In genomic region chr22:33579448-33580093, GRCh38 we compare ENCODE assay signal across 8 cellular contexts.
DNase-seq lines count a peak whose midpoint lies in the region; ATAC-seq, FAIRE-seq and TF ChIP-seq lines count a peak whose summit lies in the region.

No MANE protein-coding gene starts in this region.

- no peak overlapping the region for H2AFZ ChIP-seq in H1 (ENCODE audit: low read length)

- H3K27ac ChIP-seq in H1 (ENCODE audit: low read depth, low read length) (no peak overlapping the region), testis (no peak overlapping the region)

- DNase-seq in SHP77 (lab: John Stamatoyannopoulos, UW), result peak; percentile 49 to 51
- DNase-seq in SHP77 treated with DMSO at 0.1 percent for 48 hours (lab: John Stamatoyannopoulos, UW), result no peak
- DNase-seq in HT-29 (ENCODE audit: low spot score), result peak; percentile 71
- DNase-seq in T-helper 17 cell, result peak in 1 of 3 donors; percentile 25
- peak; percentile 53 to 94 for DNase-seq in H1 (ENCODE audit: low read depth in 1 of 2, low spot score in 2 of 2)
- peak; percentile 7 to 69 for DNase-seq in lung microvascular endothelial cell (ENCODE audit: low read depth in 2 of 2)
- DNase-seq in testis, result peak; percentile 74
- no peak for DNase-seq in cortex of kidney (lab: John Stamatoyannopoulos, UW)

- H3K4me1 Mint-ChIP-seq in T-helper 17 cell, result no peaks in the 10 kb centered on the region

- peak; percentile 96 for FAIRE-seq in H1 (lab: Jason Lieb, UNC)

- H3K56ac ChIP-seq in H1 (replicated peaks; ENCODE audit: insufficient read length, low read depth, low read length), result no peak overlapping the region

- H3K9ac ChIP-seq in H1 (replicated peaks in 1 of 4; ENCODE audit: extremely low read depth in 1 of 4, low read depth in 3 of 4, low read length in 3 of 4), result no peak overlapping the region

- H3K27me3 Mint-ChIP-seq in T-helper 17 cell, result no peaks in the 10 kb centered on the region

- POLR2A ChIA-PET in H1 (lab: Charles Lee; ENCODE audit: partially characterized antibody), result no interaction called here

- no peak overlapping the region for H4K91ac ChIP-seq in H1 (replicated peaks; ENCODE audit: insufficient read length, low read length)

- no peak overlapping the region for H3K4ac ChIP-seq in H1 (replicated peaks; ENCODE audit: insufficient read length, low read depth, low read length)

- WGBS in H1 (ENCODE audit: extremely low coverage in 1 of 2, insufficient coverage in 1 of 2, insufficient read length in 1 of 2, insufficient replicate concordance in 2 of 2, low coverage in 1 of 2, low lambda C conversion rate in 2 of 2, missing lambda C conversion rate in 1 of 2), 2 experiments, result 71% methylated on average over 8 of the region's 8 CpGs; no CpG with 5 or more reads in 1 of the 2 experiments
- WGBS in testis, 2 donors, result 57 to 66% methylated on average over 8 of the region's 8 CpGs

- H3K79me2 ChIP-seq in H1 (ENCODE audit: control insufficient read depth in 1 of 2, insufficient read depth in 2 of 2, low read length in 2 of 2), result peaks cover 0 to 6% of the 10 kb centered on the region in 2 experiments; a peak in 1 of 4 replicates

- no peaks in the 10 kb centered on the region for H3K36me3 ChIP-seq in H1 (ENCODE audit: control insufficient read depth in 2 of 4, insufficient read depth in 4 of 4, low read length in 3 of 4)
- no peaks in the 10 kb centered on the region for H3K36me3 ChIP-seq in testis (ENCODE audit: low read depth, missing control alignments)

- H3K23ac ChIP-seq in H1 (ENCODE audit: insufficient read length), result no peak overlapping the region

- H3K4me3 ChIP-seq in H1 (ENCODE audit: extremely low read depth in 1 of 4, insufficient read depth in 2 of 4, low read depth in 3 of 4, low read length in 4 of 4), result no peak overlapping the region
- H3K4me3 ChIP-seq in testis, result no peak overlapping the region

- no peak overlapping the region for H2BK15ac ChIP-seq in H1 (ENCODE audit: low read length)

- H3K27me3 ChIP-seq in H1 (replicated peaks in 1 of 4; ENCODE audit: control insufficient read depth in 3 of 4, extremely low read depth in 1 of 4, insufficient read depth in 3 of 4, low read length in 3 of 4) (no peaks in the 10 kb centered on the region), testis (no peaks in the 10 kb centered on the region)

- TF ChIP-seq CTCF in H1 (IDR thresholded peaks at IDR 0.05; ENCODE audit: control extremely low read depth in 1 of 3, insufficient read depth in 1 of 3, low read depth in 1 of 3, low read length in 3 of 3) (peak; percentile 54 to 97 (median 94)), testis (IDR thresholded peaks at IDR 0.05) (peak; percentile 73 to 92 (median 81))

- intact Hi-C loops in testis (cut with DNase I; ENCODE audit: low total_unique reads), result no loop called here

- H3K4me2 ChIP-seq in H1 (ENCODE audit: insufficient read depth in 1 of 2, low read depth in 2 of 2, low read length in 2 of 2), result no peak overlapping the region

- H2AK5ac ChIP-seq in H1 (ENCODE audit: low read depth, low read length), result no peak overlapping the region; the same call in 1 of the 2 replicates

- H4K8ac ChIP-seq in H1 (ENCODE audit: extremely low read depth, insufficient read depth, low read length), result no peak overlapping the region

- peak overlapping the region; percentile 30 for H3K27ac Mint-ChIP-seq in T-helper 17 cell

- TF ChIP-seq POLR2A in H1 (IDR thresholded peaks at IDR 0.05; ENCODE audit: control extremely low read depth in 1 of 2, low read depth in 2 of 2, low read length in 2 of 2) (no peak), testis (IDR thresholded peaks at IDR 0.05) (no peak)

- no peak for TF ChIP-seq EP300 in H1 (IDR thresholded peaks at IDR 0.05; ENCODE audit: borderline replicate concordance in 1 of 2, low read depth in 2 of 2, low read length in 2 of 2)

- H3K18ac ChIP-seq in H1 (ENCODE audit: extremely low read depth, low read length), result no peak overlapping the region

- H3K79me1 ChIP-seq in H1 (ENCODE audit: low read depth, low read length), result peaks cover 2% of the 10 kb centered on the region; the same call in 1 of the 2 replicates

- H3K36me3 Mint-ChIP-seq in T-helper 17 cell (ENCODE audit: low read depth), result no peaks in the 10 kb centered on the region

- H4K5ac ChIP-seq in H1 (ENCODE audit: insufficient read length, low read depth, low read length), result no peak overlapping the region

- H4K20me1 ChIP-seq in H1 (replicated peaks in 1 of 2; ENCODE audit: control insufficient read depth in 1 of 2, insufficient read depth in 2 of 2, low read length in 2 of 2), result peaks cover 0 to 2% of the 10 kb centered on the region in 2 experiments

- H2BK12ac ChIP-seq in H1 (ENCODE audit: low read depth, low read length), result no peak overlapping the region

- no peak overlapping the region for H3K4me3 Mint-ChIP-seq in T-helper 17 cell

- no peaks in the 10 kb centered on the region for H3K23me2 ChIP-seq in H1 (ENCODE audit: low read depth, low read length)

- CTCF ChIA-PET in H1 (lab: Charles Lee; ENCODE audit: partially characterized antibody), result interaction anchor here (0.7 to 4.0 kb wide), 14 partner anchors 10 to 530 kb away, joined by 3 to 58 read pairs (median 3); no protein-coding TSS in a partner anchor

- no peak for ATAC-seq in T-helper 17 cell

- H2BK120ac ChIP-seq in H1 (replicated peaks; ENCODE audit: low read depth, low read length), result no peak overlapping the region

- H3K9me3 ChIP-seq in T-helper 17 cell (ENCODE audit: control insufficient read depth, low read length, poor library complexity, severe bottlenecking) (no peaks in the 10 kb centered on the region), H1 (ENCODE audit: insufficient read depth in 2 of 2, low read depth in 1 of 2, low read length in 1 of 2) (no peaks in the 10 kb centered on the region), testis (no peaks in the 10 kb centered on the region)

- H3K4me1 ChIP-seq in H1 (replicated peaks in 1 of 4; ENCODE audit: control insufficient read depth in 3 of 4, insufficient read depth in 4 of 4, low read length in 3 of 4) (no peaks in the 10 kb centered on the region), testis (no peaks in the 10 kb centered on the region)

- H2BK5ac ChIP-seq in H1 (ENCODE audit: low read depth, low read length), result no peak overlapping the region

- no peak overlapping the region for H2BK20ac ChIP-seq in H1 (ENCODE audit: low read length)

- TF ChIP-seq RAD21 in H1 (IDR thresholded peaks at IDR 0.05 in 1 of 2, conservative IDR thresholded peaks at IDR 0.05 in 1 of 2; ENCODE audit: low read depth in 2 of 2, low read length in 2 of 2), result peak; percentile 88 to 94

- no peak overlapping the region for H3K14ac ChIP-seq in H1 (ENCODE audit: insufficient read length)

TF ChIP-seq in H1, 55 proteins besides CTCF, POLR2A, EP300 and RAD21:
- no peak for TF ChIP-seq SIN3A (conservative IDR thresholded peaks at IDR 0.05 in 1 of 2, IDR thresholded peaks at IDR 0.05 in 1 of 2; ENCODE audit: low read depth in 1 of 2, low read length in 2 of 2)
- 0 out of 2 replicates have a peak, but pooled peaks have one; percentile 26 for TF ChIP-seq TEAD4 (IDR thresholded peaks at IDR 0.05; ENCODE audit: low read depth, low read length)

Comparison
In these comparisons a context has a peak if more than half of its experiments do, and no peak if none do; other contexts are left out.
1. DNase-seq: peak in SHP77 (2 of 2), HT-29 (single experiment), H1 (2 of 2), lung microvascular endothelial cell (2 of 2) and testis (single experiment); none in SHP77 treated with DMSO at 0.1 percent for 48 hours (single experiment) and cortex of kidney (single experiment).